Comparison of ENCODE assay signal across 18 cellular contexts in genomic region chr12:106598003-106598402, GRCh38. TPM values are rescaled to one million over a fixed set of nuclear protein-coding genes. Genes with fewer than 3 reads are reported as not detected.
A peak's percentile ranks its signal among the peaks of the same experiment; 100 is the strongest.
DNase-seq lines count a peak whose midpoint lies in the region; ATAC-seq, FAIRE-seq and TF ChIP-seq lines count a peak whose summit lies in the region.
"Had no signal": no experiment of that assay in that cellular context is flagged by ENCODE, and none has a peak within 500 bp of the region (broad histone marks: within the 10 kb centered on the region; RNA-seq: fewer than 3 reads in every experiment).

No MANE protein-coding gene starts in this region.

- no peak for TF ChIP-seq EP300 in SK-N-SH (IDR thresholded peaks at IDR 0.05; ENCODE audit: borderline replicate concordance in 1 of 2, low read depth in 1 of 2, low read length in 1 of 2)

- H4K20me1 ChIP-seq in SK-N-SH (ENCODE audit: insufficient read depth): no peaks in the 10 kb centered on the region
- H4K20me1 ChIP-seq: BLaER1 had no signal

- TF ChIP-seq CTCF in SK-N-SH (IDR thresholded peaks at IDR 0.05): no peak
- TF ChIP-seq CTCF in bronchial epithelial cell (IDR thresholded peaks at IDR 0.05; ENCODE audit: insufficient read depth, low read length, severe bottlenecking): no peak

- no peak overlapping the region for H2AFZ ChIP-seq in SK-N-SH (ENCODE audit: low read depth)
- H2AFZ ChIP-seq: GM23248 had no signal

- H3K4me3 ChIP-seq in SK-N-SH (ENCODE audit: low read depth in 2 of 2, low read length in 1 of 2): no peak overlapping the region
- H3K4me3 ChIP-seq in bronchial epithelial cell (ENCODE audit: low read depth, low read length): no peak overlapping the region
- H3K4me3 ChIP-seq: BLaER1, GM23248 had no signal

- CTCF ChIA-PET in SK-N-SH (lab: Yijun Ruan, JAX): no interaction called here

- no peaks in the 10 kb centered on the region for H3K4me1 ChIP-seq in SK-N-SH (ENCODE audit: control insufficient read depth in 1 of 2, insufficient read depth in 2 of 2, low read depth in 1 of 2, low read length in 1 of 2)

- H3F3A ChIP-seq in SK-N-SH (replicated peaks; ENCODE audit: insufficient read depth): no peaks in the 10 kb centered on the region

- H3K27me3 ChIP-seq in SK-N-SH (ENCODE audit: insufficient read depth): no peaks in the 10 kb centered on the region; the same call in none of the 2 replicates
- H3K27me3 ChIP-seq in bronchial epithelial cell (ENCODE audit: control insufficient read depth, insufficient read depth, low read length): no peaks in the 10 kb centered on the region

- no peak for TF ChIP-seq RAD21 in SK-N-SH (IDR thresholded peaks at IDR 0.05; ENCODE audit: low read length)

- H3K4me2 ChIP-seq in SK-N-SH: no peak overlapping the region
- H3K4me2 ChIP-seq: BLaER1 had no signal

- no peaks in the 10 kb centered on the region for H3K79me2 ChIP-seq in SK-N-SH (ENCODE audit: insufficient read depth)

- 35% methylated on average over 5 of the region's 5 CpGs for WGBS in SK-N-SH (ENCODE audit: low lambda C conversion rate)

- no peak overlapping the region for H3K27ac ChIP-seq in SK-N-SH (ENCODE audit: low read depth in 2 of 2, low read length in 1 of 2)
- H3K27ac ChIP-seq: 22Rv1, BLaER1, GM23248 had no signal

- H3K36me3 ChIP-seq in SK-N-SH (replicated peaks in 1 of 2; ENCODE audit: control insufficient read depth in 1 of 2, insufficient read depth in 2 of 2, low read length in 1 of 2) (no peaks in the 10 kb centered on the region), bronchial epithelial cell (ENCODE audit: control insufficient read depth, insufficient read depth, low read length) (no peaks in the 10 kb centered on the region)
- H3K36me3 ChIP-seq: BLaER1 had no signal

- H3K9me2 ChIP-seq in SK-N-SH: no peaks in the 10 kb centered on the region

- H3K9ac ChIP-seq in SK-N-SH: no peak overlapping the region
- H3K9ac ChIP-seq: BLaER1, GM23248 had no signal

- POLR2A ChIA-PET in SK-N-SH (lab: Yijun Ruan, JAX): no interaction called here

- no peak for FAIRE-seq in bronchial epithelial cell (lab: Jason Lieb, UNC)
- FAIRE-seq: GM12891, H54, HepG2, HTR-8/SVneo had no signal

- ATAC-seq in SK-N-SH treated with all-trans-retinoic acid at 6 μM for 48 hours: no peak
- ATAC-seq: HepG2 had no signal

- H3K9me3 ChIP-seq in SK-N-SH: no peaks in the 10 kb centered on the region
- H3K9me3 ChIP-seq: BLaER1 had no signal

- DNase-seq in SK-N-SH: no peak
- peak; percentile 81 for DNase-seq in bronchial epithelial cell (ENCODE audit: low read depth)
- peak; percentile 16 for DNase-seq in glomerular endothelial cell (ENCODE audit: extremely low read depth, low read depth, low spot score)
- DNase-seq in COLO829 (ENCODE audit: low spot score): no peak
- no peak for DNase-seq in SIG-M5 (lab: John Stamatoyannopoulos, UW)
- DNase-seq in DMS153 (lab: John Stamatoyannopoulos, UW): no peak
- DNase-seq: AML-193; CD8-positive, alpha-beta memory T cell; GM23248 had no signal

TF ChIP-seq in SK-N-SH, 30 proteins besides CTCF, POLR2A, EP300 and RAD21:
- TF ChIP-seq FOSL2 (IDR thresholded peaks at IDR 0.05; ENCODE audit: borderline replicate concordance, low read depth): peak; percentile 6; the same call in 1 of the 2 replicates
- no peak for TF ChIP-seq GATA2 (CRISPR knock-in tag; IDR thresholded peaks at IDR 0.05)

TF ChIP-seq in SK-N-SH treated with all-trans-retinoic acid at 6 μM for 48 hours, 23 proteins besides CTCF, POLR2A, EP300 and RAD21:
- TF ChIP-seq ZFP3 (CRISPR knock-in tag; IDR thresholded peaks at IDR 0.05): no peak
- no peak for TF ChIP-seq BACH2 (CRISPR knock-in tag; IDR thresholded peaks at IDR 0.05; ENCODE audit: borderline replicate concordance)
- no peak for TF ChIP-seq TOX (CRISPR knock-in tag; IDR thresholded peaks at IDR 0.05; ENCODE audit: borderline replicate concordance)
- TF ChIP-seq ZC3H10 (CRISPR knock-in tag; IDR thresholded peaks at IDR 0.05): no peak
- TF ChIP-seq, protein P1, sequence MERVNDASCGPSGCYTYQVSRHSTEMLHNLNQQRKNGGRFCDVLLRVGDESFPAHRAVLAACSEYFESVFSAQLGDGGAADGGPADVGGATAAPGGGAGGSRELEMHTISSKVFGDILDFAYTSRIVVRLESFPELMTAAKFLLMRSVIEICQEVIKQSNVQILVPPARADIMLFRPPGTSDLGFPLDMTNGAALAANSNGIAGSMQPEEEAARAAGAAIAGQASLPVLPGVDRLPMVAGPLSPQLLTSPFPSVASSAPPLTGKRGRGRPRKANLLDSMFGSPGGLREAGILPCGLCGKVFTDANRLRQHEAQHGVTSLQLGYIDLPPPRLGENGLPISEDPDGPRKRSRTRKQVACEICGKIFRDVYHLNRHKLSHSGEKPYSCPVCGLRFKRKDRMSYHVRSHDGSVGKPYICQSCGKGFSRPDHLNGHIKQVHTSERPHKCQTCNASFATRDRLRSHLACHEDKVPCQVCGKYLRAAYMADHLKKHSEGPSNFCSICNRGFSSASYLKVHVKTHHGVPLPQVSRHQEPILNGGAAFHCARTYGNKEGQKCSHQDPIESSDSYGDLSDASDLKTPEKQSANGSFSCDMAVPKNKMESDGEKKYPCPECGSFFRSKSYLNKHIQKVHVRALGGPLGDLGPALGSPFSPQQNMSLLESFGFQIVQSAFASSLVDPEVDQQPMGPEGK (CRISPR knock-in tag; IDR thresholded peaks at IDR 0.05; ENCODE audit: borderline replicate concordance): no peak
- no peak for TF ChIP-seq SNAI2 (CRISPR knock-in tag; IDR thresholded peaks at IDR 0.05)
- TF ChIP-seq ZFP30 (CRISPR knock-in tag; IDR thresholded peaks at IDR 0.05): no peak
- TF ChIP-seq, protein P2, sequence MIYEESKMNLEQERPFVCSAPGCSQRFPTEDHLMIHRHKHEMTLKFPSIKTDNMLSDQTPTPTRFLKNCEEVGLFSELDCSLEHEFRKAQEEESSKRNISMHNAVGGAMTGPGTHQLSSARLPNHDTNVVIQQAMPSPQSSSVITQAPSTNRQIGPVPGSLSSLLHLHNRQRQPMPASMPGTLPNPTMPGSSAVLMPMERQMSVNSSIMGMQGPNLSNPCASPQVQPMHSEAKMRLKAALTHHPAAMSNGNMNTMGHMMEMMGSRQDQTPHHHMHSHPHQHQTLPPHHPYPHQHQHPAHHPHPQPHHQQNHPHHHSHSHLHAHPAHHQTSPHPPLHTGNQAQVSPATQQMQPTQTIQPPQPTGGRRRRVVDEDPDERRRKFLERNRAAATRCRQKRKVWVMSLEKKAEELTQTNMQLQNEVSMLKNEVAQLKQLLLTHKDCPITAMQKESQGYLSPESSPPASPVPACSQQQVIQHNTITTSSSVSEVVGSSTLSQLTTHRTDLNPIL (CRISPR knock-in tag; IDR thresholded peaks at IDR 0.05; ENCODE audit: low read depth): no peak
- TF ChIP-seq ARNTL (CRISPR knock-in tag; IDR thresholded peaks at IDR 0.05; ENCODE audit: borderline replicate concordance, low read depth): no peak
- no peak for TF ChIP-seq TCF4 (CRISPR knock-in tag; IDR thresholded peaks at IDR 0.05; ENCODE audit: borderline replicate concordance)
- TF ChIP-seq ESRRG (CRISPR knock-in tag; IDR thresholded peaks at IDR 0.05): no peak
- TF ChIP-seq, protein P3, sequence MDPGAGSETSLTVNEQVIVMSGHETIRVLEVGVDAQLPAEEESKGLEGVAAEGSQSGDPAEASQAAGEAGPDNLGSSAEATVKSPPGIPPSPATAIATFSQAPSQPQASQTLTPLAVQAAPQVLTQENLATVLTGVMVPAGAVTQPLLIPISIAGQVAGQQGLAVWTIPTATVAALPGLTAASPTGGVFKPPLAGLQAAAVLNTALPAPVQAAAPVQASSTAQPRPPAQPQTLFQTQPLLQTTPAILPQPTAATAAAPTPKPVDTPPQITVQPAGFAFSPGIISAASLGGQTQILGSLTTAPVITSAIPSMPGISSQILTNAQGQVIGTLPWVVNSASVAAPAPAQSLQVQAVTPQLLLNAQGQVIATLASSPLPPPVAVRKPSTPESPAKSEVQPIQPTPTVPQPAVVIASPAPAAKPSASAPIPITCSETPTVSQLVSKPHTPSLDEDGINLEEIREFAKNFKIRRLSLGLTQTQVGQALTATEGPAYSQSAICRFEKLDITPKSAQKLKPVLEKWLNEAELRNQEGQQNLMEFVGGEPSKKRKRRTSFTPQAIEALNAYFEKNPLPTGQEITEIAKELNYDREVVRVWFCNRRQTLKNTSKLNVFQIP (CRISPR knock-in tag; IDR thresholded peaks at IDR 0.05; ENCODE audit: borderline replicate concordance, low read depth): no peak
- TF ChIP-seq OSR1 (CRISPR knock-in tag; IDR thresholded peaks at IDR 0.05): no peak
- TF ChIP-seq ZNF8 (CRISPR knock-in tag; IDR thresholded peaks at IDR 0.05): no peak
- no peak for TF ChIP-seq ISL1 (CRISPR knock-in tag; IDR thresholded peaks at IDR 0.05)
- no peak for TF ChIP-seq PPARA (CRISPR knock-in tag; IDR thresholded peaks at IDR 0.05; ENCODE audit: borderline replicate concordance)
TF ChIP-seq in SK-N-SH treated with all-trans-retinoic acid at 6 μM for 48 hours: peak in this region for 0.

RNA-seq across cellular contexts. Expression of gene RFX4, which starts 15.2 kb away (rescaled TPM):
- not detected in 2 replicates for polyA plus RNA-seq in SK-N-SH (2012; rRNA removed)
- not detected in 2 replicates for polyA plus RNA-seq in SK-N-SH (2012; cell fraction: cytosol; rRNA removed)
- polyA plus RNA-seq in SK-N-SH (2012; cell fraction: nucleus; rRNA removed): not detected in 2 replicates
- total RNA-seq in bronchial epithelial cell: not detected in 2 replicates
- total RNA-seq in glomerular endothelial cell: not detected in 2 replicates
- total RNA-seq: CD8-positive, alpha-beta memory T cell; Daoy; G401; GM23248; HepG2 had no signal
- polyA plus RNA-seq: CD8-positive, alpha-beta memory T cell; GM23248; HepG2 had no signal

Comparison
In these comparisons a context has a peak if more than half of its experiments do, and no peak if none do; other contexts are left out.
1. DNase-seq: peak in bronchial epithelial cell (single experiment) and glomerular endothelial cell (single experiment); none in SK-N-SH (single experiment), COLO829 (single experiment), SIG-M5 (single experiment) and DMS153 (single experiment).